30 cellular contexts compared by ENCODE assay signal in the genomic region with DNA sequence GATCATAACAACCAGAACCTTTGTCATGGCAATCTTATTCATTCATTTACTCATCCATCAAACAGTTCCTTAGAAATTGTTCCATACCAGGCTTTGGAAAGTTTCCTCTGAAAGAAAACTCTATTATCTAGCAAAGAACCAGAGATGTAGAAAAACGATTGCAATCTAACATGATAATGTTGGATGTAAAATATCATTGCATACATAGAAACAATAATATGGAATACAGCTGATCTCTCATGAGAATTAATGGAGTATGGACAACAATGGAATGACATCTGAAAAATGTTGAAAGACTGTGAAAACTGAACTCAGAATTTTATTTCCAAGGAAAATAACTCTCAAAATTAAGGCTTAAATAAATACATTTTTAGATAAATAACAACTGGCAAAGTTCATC.
"Had no signal": no experiment of that assay in that cellular context is flagged by ENCODE, and none has a peak within 500 bp of the region (broad histone marks: within the 10 kb centered on the region; RNA-seq: fewer than 3 reads in every experiment).

No MANE protein-coding gene starts in this region.

- H3K9me3 ChIP-seq: neutrophil, uterus had no signal

- H3K4me3 ChIP-seq: breast epithelium, skin epidermis, thoracic aorta, uterus had no signal

- H3K36me3 ChIP-seq: breast epithelium, neutrophil, thoracic aorta, uterus, WERI-Rb-1 had no signal

- H3K27me3 Mint-ChIP-seq: activated CD4-positive, alpha-beta memory T cell treated with anti-CD3 and anti-CD28 coated beads, Interleukin-2, amount 10 ng/mL, durations not matched to agents 7 days and 5 days; activated CD4-positive, alpha-beta T cell treated with anti-CD3 and anti-CD28 coated beads, Interleukin-2, amount 10 ng/mL, durations not matched to agents 7 days and 5 days; activated naive CD4-positive, alpha-beta T cell treated with anti-CD3 and anti-CD28 coated beads, Interleukin-2, amount 10 ng/mL, durations not matched to agents 7 days and 5 days; activated T-cell treated with anti-CD3 and anti-CD28 coated beads, Interleukin-2, amount 50 U/mL, for 24 hours; naive B cell had no signal

- FAIRE-seq: keratinocyte had no signal

- ATAC-seq: esophagus mucosa; left cardiac atrium; left ventricle myocardium superior; sciatic nerve; stimulated activated naive CD8-positive, alpha-beta T cell treated with anti-CD3 and anti-CD28 coated beads, Interleukin-15, Interleukin-2, amounts not matched to agents 100 U/mL and 50 U/mL, for 24 hours had no signal

- H3K36me3 Mint-ChIP-seq: activated naive CD4-positive, alpha-beta T cell treated with anti-CD3 and anti-CD28 coated beads, Interleukin-2, amount 10 ng/mL, durations not matched to agents 7 days and 5 days; naive B cell had no signal

- H3K4me1 Mint-ChIP-seq: activated CD4-positive, alpha-beta memory T cell treated with anti-CD3 and anti-CD28 coated beads, Interleukin-2, amount 10 ng/mL, durations not matched to agents 7 days and 5 days; activated CD4-positive, alpha-beta T cell treated with anti-CD3 and anti-CD28 coated beads, Interleukin-2, amount 10 ng/mL, durations not matched to agents 7 days and 5 days; activated naive CD4-positive, alpha-beta T cell treated with anti-CD3 and anti-CD28 coated beads, Interleukin-2, amount 10 ng/mL, durations not matched to agents 7 days and 5 days; mesothelial cell of epicardium; naive B cell; nephron progenitor cell had no signal

- H3K27ac ChIP-seq: breast epithelium, neutrophil, skin epidermis, thoracic aorta, uterus, WERI-Rb-1 had no signal

- H3K27me3 ChIP-seq: breast epithelium, neutrophil, uterus had no signal

- H3K27ac Mint-ChIP-seq: activated CD4-positive, alpha-beta memory T cell treated with anti-CD3 and anti-CD28 coated beads, Interleukin-2, amount 10 ng/mL, durations not matched to agents 7 days and 5 days; activated CD4-positive, alpha-beta T cell treated with anti-CD3 and anti-CD28 coated beads, Interleukin-2, amount 10 ng/mL, durations not matched to agents 7 days and 5 days; activated naive CD4-positive, alpha-beta T cell treated with anti-CD3 and anti-CD28 coated beads, Interleukin-2, amount 10 ng/mL, durations not matched to agents 7 days and 5 days; activated T-cell treated with anti-CD3 and anti-CD28 coated beads, Interleukin-2, amount 50 U/mL, for 24 hours; mesothelial cell of epicardium; naive B cell; nephron progenitor cell had no signal

- H3K4me3 Mint-ChIP-seq: activated CD4-positive, alpha-beta memory T cell treated with anti-CD3 and anti-CD28 coated beads, Interleukin-2, amount 10 ng/mL, durations not matched to agents 7 days and 5 days; activated CD4-positive, alpha-beta T cell treated with anti-CD3 and anti-CD28 coated beads, Interleukin-2, amount 10 ng/mL, durations not matched to agents 7 days and 5 days; activated naive CD4-positive, alpha-beta T cell treated with anti-CD3 and anti-CD28 coated beads, Interleukin-2, amount 10 ng/mL, durations not matched to agents 7 days and 5 days; activated T-cell treated with anti-CD3 and anti-CD28 coated beads, Interleukin-2, amount 50 U/mL, for 24 hours; mesothelial cell of epicardium; naive B cell; nephron progenitor cell had no signal

- DNase-seq: activated CD4-positive, alpha-beta memory T cell treated with anti-CD3 and anti-CD28 coated beads, Interleukin-2, amount 10 ng/mL, durations not matched to agents 7 days and 5 days; activated CD4-positive, alpha-beta T cell treated with anti-CD3 and anti-CD28 coated beads for 1 hour; activated CD4-positive, alpha-beta T cell treated with anti-CD3 and anti-CD28 coated beads, Interleukin-2, amount 10 ng/mL, durations not matched to agents 7 days and 5 days; activated CD8-positive, alpha-beta memory T cell treated with anti-CD3 and anti-CD28 coated beads, Interleukin-2, amount 50 U/mL, for 48 hours; activated gamma-delta T cell; activated naive CD4-positive, alpha-beta T cell treated with anti-CD3 and anti-CD28 coated beads, Interleukin-2, amount 10 ng/mL, durations not matched to agents 7 days and 5 days; activated T-cell treated with anti-CD3 and anti-CD28 coated beads, Interleukin-2, amount 50 U/mL, for 24 hours; amygdala; central memory CD4-positive, alpha-beta T cell; foreskin fibroblast; head of caudate nucleus; hippocampal formation; left cardiac atrium; left ventricle myocardium superior; naive B cell; nephron progenitor cell; stimulated activated CD4-positive, alpha-beta T cell treated with anti-CD3 and anti-CD28 coated beads, Interleukin-12 subunit alpha, Interleukin-12 subunit beta, amount 100 ng/mL, for 4 hours; stimulated activated CD4-positive, alpha-beta T cell treated with anti-CD3 and anti-CD28 coated beads, Interleukin-4, amount 100 ng/mL, for 1 hour; stimulated activated naive CD8-positive, alpha-beta T cell treated with anti-CD3 and anti-CD28 coated beads, Interleukin-15, Interleukin-2, amounts not matched to agents 100 U/mL and 50 U/mL, for 24 hours; trophoblast cell; uterus; WERI-Rb-1 had no signal

- H3K4me1 ChIP-seq: breast epithelium, uterus had no signal

- H3K9me3 Mint-ChIP-seq: activated CD4-positive, alpha-beta memory T cell treated with anti-CD3 and anti-CD28 coated beads, Interleukin-2, amount 10 ng/mL, durations not matched to agents 7 days and 5 days; activated CD4-positive, alpha-beta T cell treated with anti-CD3 and anti-CD28 coated beads, Interleukin-2, amount 10 ng/mL, durations not matched to agents 7 days and 5 days had no signal
